Comparison of ENCODE assay signal across 11 cellular contexts in the genomic region with DNA sequence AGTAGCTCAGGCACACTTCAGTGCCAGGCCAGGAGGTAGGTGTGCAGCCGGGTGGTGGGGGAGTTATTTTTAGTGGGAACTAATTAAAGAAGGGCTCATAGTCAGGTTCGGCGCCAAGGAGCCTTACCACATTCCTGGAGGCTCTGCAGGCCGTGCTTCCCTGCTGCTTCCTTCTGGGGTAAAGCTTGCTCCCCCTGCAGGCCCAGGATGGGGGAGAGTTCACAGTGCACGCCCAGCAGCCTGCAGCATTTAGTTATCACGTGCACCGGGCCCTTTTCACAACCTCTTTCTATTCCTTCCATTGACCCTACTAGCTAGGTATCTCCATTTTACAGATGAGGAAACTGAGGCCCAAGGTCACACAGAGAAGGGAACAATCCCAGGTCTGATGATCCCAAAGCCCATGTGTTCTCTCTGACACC. TPM values are rescaled to one million over a fixed set of nuclear protein-coding genes. Genes with fewer than 3 reads are reported as not detected.
DNase-seq lines count a peak whose midpoint lies in the region; ATAC-seq and TF ChIP-seq lines count a peak whose summit lies in the region.
"Had no signal": no experiment of that assay in that cellular context is flagged by ENCODE, and none has a peak within 500 bp of the region (broad histone marks: within the 10 kb centered on the region; RNA-seq: fewer than 3 reads in every experiment).

No MANE protein-coding gene starts in this region.

- no peak overlapping the region for H4K91ac ChIP-seq in H9 (ENCODE audit: insufficient read length, low read depth, low read length)

- no peak overlapping the region for H2AFZ ChIP-seq in H9 (ENCODE audit: low read length)

- intact Hi-C loops in CD8-positive, alpha-beta T cell (cut with DNase I, micrococcal nuclease): no loop called here

- no peak overlapping the region for H3K27ac Mint-ChIP-seq in H9
- no peak overlapping the region for H3K27ac Mint-ChIP-seq in CD8-positive, alpha-beta T cell
- H3K27ac Mint-ChIP-seq: mesothelial cell of epicardium had no signal

- H2BK5ac ChIP-seq in H9 (ENCODE audit: insufficient read length, low read length): no peak overlapping the region

- H4K20me1 ChIP-seq in H9 (ENCODE audit: control insufficient read depth, insufficient read depth, insufficient read length): no peaks in the 10 kb centered on the region

- no peak for ATAC-seq in CD8-positive, alpha-beta T cell
- no peak for ATAC-seq in GM18858 (IDR thresholded peaks at IDR 0.05; ENCODE audit: unreplicated experiment)

- no peak overlapping the region for H3K4me2 ChIP-seq in H9 (ENCODE audit: insufficient read depth, insufficient read length, low read length)

- no peak overlapping the region for H3K23ac ChIP-seq in H9 (ENCODE audit: insufficient read length, low read depth, low read length)

- in situ Hi-C loops in astrocyte of the cerebellum (cut with HindIII; ENCODE audit: low sequenced_read_pairs): no loop called here

- no peaks in the 10 kb centered on the region for H3K23me2 ChIP-seq in H9 (ENCODE audit: insufficient read length, low read depth, low read length, poor library complexity, severe bottlenecking)

- no peak overlapping the region for H4K5ac ChIP-seq in H9 (ENCODE audit: insufficient read length, low read depth, low read length)

- peaks cover 2 to 8% of the 10 kb centered on the region in 2 experiments; a peak in 4 of 5 replicates for H3K9me3 Mint-ChIP-seq in H9
- no peaks in the 10 kb centered on the region for H3K9me3 Mint-ChIP-seq in CD8-positive, alpha-beta T cell
- H3K9me3 Mint-ChIP-seq: mesothelial cell of epicardium had no signal

- no peak overlapping the region for H3K4me3 ChIP-seq in astrocyte of the cerebellum (ENCODE audit: low read depth, low read length)
- no peak overlapping the region for H3K4me3 ChIP-seq in CD8-positive, alpha-beta T cell (ENCODE audit: low read depth, low read length)

- H3K14ac ChIP-seq in H9 (ENCODE audit: insufficient read depth, low read length): no peak overlapping the region

- no peak overlapping the region for H3K56ac ChIP-seq in H9 (ENCODE audit: insufficient read length, low read depth, low read length)

- no peak overlapping the region for H3K27ac ChIP-seq in H9 (ENCODE audit: insufficient read length, low read depth, low read length)
- no peak overlapping the region for H3K27ac ChIP-seq in CD8-positive, alpha-beta T cell (ENCODE audit: low read depth, low read length)

- peaks cover 2% of the 10 kb centered on the region; the same call in 1 of the 2 replicates for H3K4me1 ChIP-seq in H9 (ENCODE audit: insufficient read depth, low read length)
- no peaks in the 10 kb centered on the region for H3K4me1 ChIP-seq in CD8-positive, alpha-beta T cell (ENCODE audit: insufficient read depth, low read length)

- H2BK120ac ChIP-seq in H9 (ENCODE audit: low read depth, low read length, poor library complexity, severe bottlenecking): no peak overlapping the region

- DNase-seq in D341Med (ENCODE audit: low spot score) (peak; percentile 55), H9 (peak; percentile 77), astrocyte of the cerebellum (ENCODE audit: low read depth) (no peak), left kidney (ENCODE audit: low read depth, low spot score) (peak; percentile 63), NK-92 (lab: John Stamatoyannopoulos, UW; ENCODE audit: unreplicated experiment) (no peak), NCI-H2171 (lab: John Stamatoyannopoulos, UW) (no peak)
- no peak for DNase-seq in CD8-positive, alpha-beta T cell
- DNase-seq: activated T-cell treated with anti-CD3 and anti-CD28 coated beads, Interleukin-2, amount 50 U/mL, for 1 hour; stimulated activated CD4-positive, alpha-beta T cell treated with anti-CD3 and anti-CD28 coated beads, Interleukin-1b, Interleukin-23, amount 100 ng/mL, for 48 hours had no signal

- H3K4me3 Mint-ChIP-seq in H9: no peak overlapping the region; a peak in 1 of 5 replicates
- H3K4me3 Mint-ChIP-seq in CD8-positive, alpha-beta T cell: no peak overlapping the region
- H3K4me3 Mint-ChIP-seq: mesothelial cell of epicardium had no signal

- WGBS in H9 (ENCODE audit: extremely low coverage, insufficient read length, low lambda C conversion rate): no CpG with 5 or more reads among the region's 7 CpGs

- peaks cover 32 to 56% of the 10 kb centered on the region in 2 experiments for H3K4me1 Mint-ChIP-seq in H9
- peaks cover 8% of the 10 kb centered on the region for H3K4me1 Mint-ChIP-seq in CD8-positive, alpha-beta T cell (ENCODE audit: low read depth)

- no peaks in the 10 kb centered on the region for H3K79me1 ChIP-seq in H9 (ENCODE audit: insufficient read depth, low read depth, low read length, poor library complexity, severe bottlenecking)

- peaks cover 0 to 9% (median 2%) of the 10 kb centered on the region in 3 experiments; a peak in 4 of 7 replicates for H3K36me3 Mint-ChIP-seq in H9 (ENCODE audit: insufficient read depth in 1 of 3, low read depth in 3 of 3)
- no peaks in the 10 kb centered on the region for H3K36me3 Mint-ChIP-seq in CD8-positive, alpha-beta T cell
- H3K36me3 Mint-ChIP-seq: mesothelial cell of epicardium had no signal

- H3K9ac ChIP-seq in H9 (ENCODE audit: extremely low read depth, insufficient read length, low read length): no peak overlapping the region

- no peaks in the 10 kb centered on the region for H3K9me3 ChIP-seq in H9 (ENCODE audit: control insufficient read depth, low read depth, low read length)
- H3K9me3 ChIP-seq in CD8-positive, alpha-beta T cell (ENCODE audit: low read length): no peaks in the 10 kb centered on the region

- peaks cover 14% of the 10 kb centered on the region; the same call in 1 of the 2 replicates for H3K27me3 ChIP-seq in H9 (ENCODE audit: insufficient read depth, low read length)
- no peaks in the 10 kb centered on the region for H3K27me3 ChIP-seq in CD8-positive, alpha-beta T cell (ENCODE audit: insufficient read depth, low read length)

- H3K79me2 ChIP-seq in H9 (ENCODE audit: insufficient read depth, low read length): no peaks in the 10 kb centered on the region

- H3K36me3 ChIP-seq in CD8-positive, alpha-beta T cell (ENCODE audit: insufficient read depth, low read length): no peaks in the 10 kb centered on the region

- no peak overlapping the region for H2BK15ac ChIP-seq in H9 (ENCODE audit: low read depth, low read length)

- no peak overlapping the region for H2AK5ac ChIP-seq in H9 (ENCODE audit: insufficient read length, low read length)

- CTCF ChIA-PET in CD8-positive, alpha-beta T cell (lab: Charles Lee): interaction anchor here (2.1 kb wide), 1 partner anchor 82 kb away, joined by 7 read pairs; no protein-coding TSS in a partner anchor

- H2BK12ac ChIP-seq in H9 (ENCODE audit: insufficient read length, low read depth, low read length): no peak overlapping the region

- peak overlapping the region; percentile 12 for H3K18ac ChIP-seq in H9 (ENCODE audit: insufficient read length, low read depth, low read length)

- H4K8ac ChIP-seq in H9 (replicated peaks; ENCODE audit: insufficient read length, low read depth, low read length): no peak overlapping the region

- POLR2A ChIA-PET in CD8-positive, alpha-beta T cell (lab: Charles Lee): no interaction called here

- H3K27me3 Mint-ChIP-seq in H9 (ENCODE audit: low read depth): peaks cover 49% of the 10 kb centered on the region
- peaks cover 30% of the 10 kb centered on the region for H3K27me3 Mint-ChIP-seq in CD8-positive, alpha-beta T cell (ENCODE audit: low read depth)

- TF ChIP-seq CTCF in H9 (conservative IDR thresholded peaks at IDR 0.05) (peak; percentile 67), astrocyte of the cerebellum (IDR thresholded peaks at IDR 0.05; ENCODE audit: low read depth, low read length, missing control alignments) (peak; percentile 47)
- TF ChIP-seq CTCF in CD8-positive, alpha-beta T cell (IDR thresholded peaks at IDR 0.05): no peak

- H2BK20ac ChIP-seq in H9 (ENCODE audit: low read depth, low read length, poor library complexity, severe bottlenecking): no peak overlapping the region

- H3T11ph ChIP-seq in H9 (ENCODE audit: low read length): no peak overlapping the region

- no peak overlapping the region for H3K4ac ChIP-seq in H9 (ENCODE audit: low read depth, low read length)

RNA-seq across cellular contexts. Expression of gene KCNF1, which starts 2.5 kb away (rescaled TPM):
- 3.2 and 4.8 TPM in 2 replicates for total RNA-seq in H9 (2021)
- not detected for total RNA-seq in CD8-positive, alpha-beta T cell

Comparison
In these comparisons a context has a peak if more than half of its experiments do, and no peak if none do; other contexts are left out.
1. DNase-seq: peak in D341Med (single experiment), H9 (single experiment) and left kidney (single experiment); none in astrocyte of the cerebellum (single experiment), NK-92 (single experiment), CD8-positive, alpha-beta T cell (0 of 7) and NCI-H2171 (single experiment).